ENCODE assay signal across 20 cellular contexts in the genomic region with DNA sequence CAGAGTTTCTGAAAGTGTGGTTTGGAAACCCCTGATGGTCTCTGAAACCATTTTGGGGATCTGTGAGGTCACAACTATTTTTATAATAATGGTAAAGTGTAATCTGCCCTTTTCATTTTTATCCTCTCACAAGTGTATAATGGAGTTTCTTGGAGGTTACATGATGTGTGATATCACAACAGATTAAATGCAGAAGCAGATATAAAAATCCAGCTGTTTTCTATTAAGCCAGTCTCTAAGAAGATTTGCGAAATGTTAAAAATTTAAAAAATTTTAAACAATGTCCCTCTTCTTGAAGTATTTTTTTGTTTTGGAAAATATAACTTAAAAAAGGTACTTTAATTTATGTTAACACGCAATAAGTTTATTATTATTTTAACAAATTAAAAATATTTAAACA. TPM values are rescaled to one million over a fixed set of nuclear protein-coding genes. Genes with fewer than 3 reads are reported as not detected.
A peak's percentile ranks its signal among the peaks of the same experiment; 100 is the strongest.
DNase-seq lines count a peak whose midpoint lies in the region; ATAC-seq and TF ChIP-seq lines count a peak whose summit lies in the region.
"Had no signal": no experiment of that assay in that cellular context is flagged by ENCODE, and none has a peak within 500 bp of the region (broad histone marks: within the 10 kb centered on the region; RNA-seq: fewer than 3 reads in every experiment).

No MANE protein-coding gene starts in this region.

- no peak overlapping the region for H3K9ac ChIP-seq in adipocyte (ENCODE audit: low read length)

- 93 to 99% (median 98%) methylated on average over 2 of the region's 2 CpGs for WGBS in psoas muscle, 3 donors

- H3K36me3 ChIP-seq in adipocyte (ENCODE audit: control insufficient read depth, insufficient read depth, low read length, severe bottlenecking) (peaks cover 38% of the 10 kb centered on the region), WERI-Rb-1 (peaks cover 4% of the 10 kb centered on the region), psoas muscle (ENCODE audit: insufficient read depth in 1 of 2, low read depth in 1 of 2) (peaks cover 0 to 28% of the 10 kb centered on the region in 2 donors)
- H3K36me3 ChIP-seq in naive thymus-derived CD4-positive, alpha-beta T cell (ENCODE audit: control insufficient read depth in 2 of 3, insufficient read depth in 3 of 3, low read length in 3 of 3): peaks cover 0 to 6% (median 0%) of the 10 kb centered on the region in 3 experiments

- no peak overlapping the region for H3K4me3 Mint-ChIP-seq in naive thymus-derived CD4-positive, alpha-beta T cell
- H3K4me3 Mint-ChIP-seq: B cell; CD4-positive, alpha-beta T cell had no signal

- no peak overlapping the region for H3K4me3 ChIP-seq in AG10803 (ENCODE audit: low read length)
- H3K4me3 ChIP-seq in adipocyte (ENCODE audit: low read length): no peak overlapping the region
- H3K4me3 ChIP-seq in WERI-Rb-1 (ENCODE audit: low read depth, low read length): no peak overlapping the region
- H3K4me3 ChIP-seq in naive thymus-derived CD4-positive, alpha-beta T cell (ENCODE audit: low read length): no peak overlapping the region
- no peak overlapping the region for H3K4me3 ChIP-seq in psoas muscle
- H3K4me3 ChIP-seq: HAP-1, K562 had no signal

- H3K4me1 ChIP-seq in adipocyte (ENCODE audit: control insufficient read depth, insufficient read depth, low read length): no peaks in the 10 kb centered on the region
- H3K4me1 ChIP-seq in naive thymus-derived CD4-positive, alpha-beta T cell (ENCODE audit: control insufficient read depth in 2 of 2, insufficient read depth in 2 of 2, low read length in 2 of 2): no peaks in the 10 kb centered on the region
- no peaks in the 10 kb centered on the region for H3K4me1 ChIP-seq in psoas muscle
- H3K4me1 ChIP-seq: HAP-1 had no signal

- no peaks in the 10 kb centered on the region for H3K9me3 Mint-ChIP-seq in naive thymus-derived CD4-positive, alpha-beta T cell
- H3K9me3 Mint-ChIP-seq: CD4-positive, alpha-beta T cell had no signal

- peaks cover 0 to 1% (median 0%) of the 10 kb centered on the region in 7 donors for H3K4me1 Mint-ChIP-seq in naive thymus-derived CD4-positive, alpha-beta T cell
- H3K4me1 Mint-ChIP-seq: B cell had no signal

- POLR2A ChIA-PET in naive thymus-derived CD4-positive, alpha-beta T cell (lab: Charles Lee): no interaction called here

- no peak overlapping the region for H3K27ac ChIP-seq in WERI-Rb-1
- H3K27ac ChIP-seq in naive thymus-derived CD4-positive, alpha-beta T cell (ENCODE audit: low read depth, low read length): no peak overlapping the region
- H3K27ac ChIP-seq in psoas muscle: no peak overlapping the region

- intact Hi-C loops in naive thymus-derived CD4-positive, alpha-beta T cell (cut with micrococcal nuclease): no loop called here
- intact Hi-C loops in psoas muscle (cut with DNase I): no loop called here

- H3K36me3 Mint-ChIP-seq in naive thymus-derived CD4-positive, alpha-beta T cell: peaks cover 5 to 44% (median 30%) of the 10 kb centered on the region in 5 donors

- no peaks in the 10 kb centered on the region for H3K9me3 ChIP-seq in adipocyte (ENCODE audit: control insufficient read depth, low read length)
- no peaks in the 10 kb centered on the region for H3K9me3 ChIP-seq in WERI-Rb-1 (ENCODE audit: severe bottlenecking)
- no peaks in the 10 kb centered on the region for H3K9me3 ChIP-seq in naive thymus-derived CD4-positive, alpha-beta T cell (ENCODE audit: control insufficient read depth in 2 of 3, low read length in 3 of 3)
- no peaks in the 10 kb centered on the region for H3K9me3 ChIP-seq in psoas muscle
- H3K9me3 ChIP-seq: HAP-1 had no signal

- ATAC-seq in naive thymus-derived CD4-positive, alpha-beta T cell: no peak
- no peak for ATAC-seq in psoas muscle
- ATAC-seq: K562 had no signal

- CTCF ChIA-PET in naive thymus-derived CD4-positive, alpha-beta T cell (lab: Charles Lee): no interaction called here

- TF ChIP-seq CTCF in AG10803 (conservative IDR thresholded peaks at IDR 0.05; ENCODE audit: low read length) (no peak), GM20000 (IDR thresholded peaks at IDR 0.05; ENCODE audit: extremely low read depth, missing control alignments) (no peak), WERI-Rb-1 (IDR thresholded peaks at IDR 0.05; ENCODE audit: low read depth, low read length) (no peak), psoas muscle (IDR thresholded peaks at IDR 0.05) (no peak)

- no peaks in the 10 kb centered on the region for H3K27me3 Mint-ChIP-seq in naive thymus-derived CD4-positive, alpha-beta T cell
- H3K27me3 Mint-ChIP-seq: B cell; CD4-positive, alpha-beta T cell had no signal

- no peak overlapping the region for H3K27ac Mint-ChIP-seq in naive thymus-derived CD4-positive, alpha-beta T cell
- H3K27ac Mint-ChIP-seq: B cell; CD4-positive, alpha-beta T cell had no signal

- DNase-seq in AG10803 (ENCODE audit: low read depth): peak; percentile 62
- peak; percentile 8 for DNase-seq in GM20000 (ENCODE audit: low spot score)
- peak; percentile 41 for DNase-seq in adipocyte (ENCODE audit: low read depth)
- DNase-seq in fibroblast of peridontal ligament (ENCODE audit: extremely low read depth): peak; percentile 63
- DNase-seq in WERI-Rb-1: no peak
- no peak for DNase-seq in naive thymus-derived CD4-positive, alpha-beta T cell
- DNase-seq in psoas muscle: no peak
- DNase-seq in LoVo (ENCODE audit: low spot score): no peak
- DNase-seq: 8988T; ACHN; C1 segment of cervical spinal cord; CD4-positive, alpha-beta T cell; COR-L47; DMS153; DMS79 treated with DMSO at 0.1 percent for 48 hours; EL; GDM1 had no signal

- H3K27me3 ChIP-seq in adipocyte (replicated peaks; ENCODE audit: control insufficient read depth, insufficient read depth, low read length) (no peaks in the 10 kb centered on the region), WERI-Rb-1 (ENCODE audit: insufficient read depth, low read depth, severe bottlenecking) (no peaks in the 10 kb centered on the region), psoas muscle (ENCODE audit: insufficient read depth in 3 of 3, low read length in 2 of 3) (no peaks in the 10 kb centered on the region)
- H3K27me3 ChIP-seq in naive thymus-derived CD4-positive, alpha-beta T cell (ENCODE audit: control insufficient read depth in 2 of 2, insufficient read depth in 2 of 2, low read length in 2 of 2): no peaks in the 10 kb centered on the region

RNA-seq across cellular contexts. Expression of a gene that starts 48.7 kb away (rescaled TPM):
- 1 to 10 TPM; 2.0 to 6.1 (median 3.6) TPM for total RNA-seq in naive thymus-derived CD4-positive, alpha-beta T cell
- polyA plus RNA-seq in naive thymus-derived CD4-positive, alpha-beta T cell: 1 to 10 TPM; 1.8 to 3.4 TPM
- 1 to 10 TPM in 3 of 4 donors, under 1 TPM in 1; 0.81 to 2.6 (median 1.7) TPM for total RNA-seq in psoas muscle
- polyA plus RNA-seq in psoas muscle: 1 to 10 TPM in 2 of 3 donors, under 1 TPM in 1; 1.00 to 2.6 (median 1.5) TPM

RNA-seq across cellular contexts. Expression of a gene that starts 49.0 kb away (rescaled TPM):
- 10 to 100 TPM; 47.2 to 63.5 (median 57.9) TPM for total RNA-seq in naive thymus-derived CD4-positive, alpha-beta T cell
- 100 to 1,000 TPM in 1 of 2 donors, 10 to 100 TPM in 1; 99.9 to 104 TPM for polyA plus RNA-seq in naive thymus-derived CD4-positive, alpha-beta T cell
- total RNA-seq in psoas muscle: 10 to 100 TPM; 47.4 to 67.6 (median 57.7) TPM
- polyA plus RNA-seq in psoas muscle: 10 to 100 TPM; 14.2 to 46.1 (median 26.7) TPM

Comparison
In these comparisons a context has a peak if more than half of its experiments do, and no peak if none do; other contexts are left out.
1. DNase-seq: peak in AG10803 (single experiment), GM20000 (single experiment), adipocyte (single experiment) and fibroblast of peridontal ligament (single experiment); none in WERI-Rb-1 (single experiment), naive thymus-derived CD4-positive, alpha-beta T cell (0 of 9), psoas muscle (0 of 2) and LoVo (single experiment).